ENCODE assay signal across 7 cellular contexts in genomic region chr2:224909885-224910517, GRCh38.
DNase-seq lines count a peak whose midpoint lies in the region; ATAC-seq and TF ChIP-seq lines count a peak whose summit lies in the region.

No MANE protein-coding gene starts in this region.

- TF ChIP-seq CTCF in epithelial cell of esophagus (IDR thresholded peaks at IDR 0.05; ENCODE audit: insufficient read depth, low read depth, low read length, missing control alignments) = no peak

- H3K4me3 Mint-ChIP-seq in naive thymus-derived CD8-positive, alpha-beta T cell = peak overlapping the region in 9 of 10 donors; percentile 0 to 60 (median 36)

- H3K27me3 Mint-ChIP-seq in naive thymus-derived CD8-positive, alpha-beta T cell = no peaks in the 10 kb centered on the region

- H3K36me3 Mint-ChIP-seq in naive thymus-derived CD8-positive, alpha-beta T cell = peaks cover 10 to 75% (median 20%) of the 10 kb centered on the region in 3 donors

- H3K27ac Mint-ChIP-seq in naive thymus-derived CD8-positive, alpha-beta T cell = peak overlapping the region; percentile 52 to 93 (median 84)

- H3K4me3 ChIP-seq in epithelial cell of esophagus (ENCODE audit: low read length) = no peak overlapping the region

- H3K4me1 Mint-ChIP-seq in naive thymus-derived CD8-positive, alpha-beta T cell = peaks cover 34 to 65% (median 60%) of the 10 kb centered on the region in 4 donors

- DNase-seq in RPMI7951 (ENCODE audit: low read depth) (peak; percentile 87), epithelial cell of esophagus (ENCODE audit: low read depth) (peak; percentile 75), GOT3 (lab: John Stamatoyannopoulos, UW) (no peak)
- DNase-seq in naive thymus-derived CD8-positive, alpha-beta T cell = peak in 8 of 10 donors; percentile 28 to 64 (median 46)

- POLR2A ChIA-PET in naive thymus-derived CD8-positive, alpha-beta T cell (lab: Charles Lee) = interaction anchor here (0.8 to 1.1 kb wide), 2 partner anchors 13 to 26 kb away, joined by 3 read pairs; no protein-coding TSS in a partner anchor

- ATAC-seq in GM18907 (IDR thresholded peaks at IDR 0.05; ENCODE audit: unreplicated experiment) = peak; percentile 69
- ATAC-seq in HG03159 (IDR thresholded peaks at IDR 0.05; ENCODE audit: unreplicated experiment) = peak; percentile 67
- ATAC-seq in naive thymus-derived CD8-positive, alpha-beta T cell = peak; percentile 89 to 90
- ATAC-seq in HG03565 (IDR thresholded peaks at IDR 0.05; ENCODE audit: unreplicated experiment) = no peak

- H3K9me3 Mint-ChIP-seq in naive thymus-derived CD8-positive, alpha-beta T cell = peaks cover 0 to 1% (median 0%) of the 10 kb centered on the region in 9 donors
